In the genomic region with DNA sequence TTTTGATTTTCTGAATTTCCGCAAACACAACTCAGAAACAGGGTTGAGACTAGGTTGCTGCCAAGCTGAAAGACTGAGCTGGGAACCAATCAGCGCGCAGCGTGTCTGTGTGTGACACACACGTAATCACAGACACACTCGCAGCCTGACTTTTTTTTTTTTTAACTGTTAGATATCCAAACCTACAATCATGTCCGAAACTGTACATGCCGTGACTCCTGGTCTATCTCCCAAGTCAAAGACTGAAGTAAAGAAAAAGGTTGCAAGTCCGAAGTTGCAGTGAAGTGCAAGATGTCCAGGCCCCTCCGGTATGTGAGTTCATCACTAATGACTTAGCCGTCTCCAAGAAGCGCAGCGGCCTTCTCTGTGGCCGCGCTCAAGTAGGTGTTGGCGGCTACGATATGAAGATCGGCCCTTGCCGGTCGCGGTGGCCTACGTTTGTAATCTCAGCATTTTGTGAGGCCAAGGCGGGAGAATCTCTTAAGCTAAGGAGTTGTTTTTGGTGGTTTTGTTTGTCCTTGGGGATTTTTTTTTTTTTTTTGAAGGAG, we compare ENCODE assay signal across 7 cellular contexts.
DNase-seq lines count a peak whose midpoint lies in the region; ATAC-seq and TF ChIP-seq lines count a peak whose summit lies in the region.

No MANE protein-coding gene starts in this region.

- no peaks in the 10 kb centered on the region for H3K9me3 ChIP-seq in tibial nerve

- peak overlapping the region; percentile 93 for H3K4me3 Mint-ChIP-seq in activated naive CD4-positive, alpha-beta T cell treated with anti-CD3 and anti-CD28 coated beads, Interleukin-2, amount 10 ng/mL, durations not matched to agents 7 days and 5 days
- H3K4me3 Mint-ChIP-seq in neural crest cell = peak overlapping the region; percentile 98

- H3K27me3 ChIP-seq in tibial nerve = peaks cover 0 to 46% of the 10 kb centered on the region in 2 donors

- H3K36me3 Mint-ChIP-seq in activated naive CD4-positive, alpha-beta T cell treated with anti-CD3 and anti-CD28 coated beads, Interleukin-2, amount 10 ng/mL, durations not matched to agents 7 days and 5 days = peaks cover 37% of the 10 kb centered on the region
- H3K36me3 Mint-ChIP-seq in neural crest cell (ENCODE audit: low read depth) = peaks cover 9% of the 10 kb centered on the region

- TF ChIP-seq POLR2A in tibial nerve (IDR thresholded peaks at IDR 0.05) = peak; percentile 37 to 63

- CTCF ChIA-PET in activated naive CD4-positive, alpha-beta T cell treated with anti-CD3 and anti-CD28 coated beads, Interleukin-2, amount 10 ng/mL, durations not matched to agents 7 days and 5 days (lab: Charles Lee) = no interaction called here

- H3K4me1 Mint-ChIP-seq in activated naive CD4-positive, alpha-beta T cell treated with anti-CD3 and anti-CD28 coated beads, Interleukin-2, amount 10 ng/mL, durations not matched to agents 7 days and 5 days = peaks cover 31% of the 10 kb centered on the region
- H3K4me1 Mint-ChIP-seq in neural crest cell = peaks cover 52% of the 10 kb centered on the region

- peaks cover 0 to 21% (median 0%) of the 10 kb centered on the region in 4 donors for H3K4me1 ChIP-seq in tibial nerve

- TF ChIP-seq CTCF in neural crest cell (conservative IDR thresholded peaks at IDR 0.05) (no peak), tibial nerve (IDR thresholded peaks at IDR 0.05) (no peak)

- H3K27ac ChIP-seq in tibial nerve = peak overlapping the region; percentile 50 to 96 (median 90)

- peak overlapping the region; percentile 98 for H3K27ac Mint-ChIP-seq in activated naive CD4-positive, alpha-beta T cell treated with anti-CD3 and anti-CD28 coated beads, Interleukin-2, amount 10 ng/mL, durations not matched to agents 7 days and 5 days
- peak overlapping the region; percentile 88 for H3K27ac Mint-ChIP-seq in neural crest cell (ENCODE audit: unreplicated experiment)

- H3K27me3 Mint-ChIP-seq in activated naive CD4-positive, alpha-beta T cell treated with anti-CD3 and anti-CD28 coated beads, Interleukin-2, amount 10 ng/mL, durations not matched to agents 7 days and 5 days = peaks cover 11% of the 10 kb centered on the region
- H3K27me3 Mint-ChIP-seq in neural crest cell (ENCODE audit: low read depth) = peaks cover 24% of the 10 kb centered on the region

- H3K4me3 ChIP-seq in tibial nerve = peak overlapping the region; percentile 23 to 77 (median 66)

- peak; percentile 30 for ATAC-seq in GM18517 (IDR thresholded peaks at IDR 0.05; ENCODE audit: unreplicated experiment)

- DNase-seq in HS-27A (ENCODE audit: low read depth) = peak; percentile 87
- DNase-seq in SIG-M5 treated with dmso at 0.1 percent for 504 hours (lab: John Stamatoyannopoulos, UW; ENCODE audit: unreplicated experiment) = peak; percentile 91
- peak; percentile 93 for DNase-seq in activated naive CD4-positive, alpha-beta T cell treated with anti-CD3 and anti-CD28 coated beads, Interleukin-2, amount 10 ng/mL, durations not matched to agents 7 days and 5 days
- peak; percentile 94 for DNase-seq in foreskin melanocyte
- DNase-seq in neural crest cell (ENCODE audit: low read depth, low spot score) = peak; percentile 55
- DNase-seq in tibial nerve (ENCODE audit: low spot score in 2 of 2) = peak; percentile 81 to 82

- 1 to 4% methylated on average over 23 of the region's 23 CpGs for WGBS in tibial nerve, 2 donors

- no peaks in the 10 kb centered on the region for H3K36me3 ChIP-seq in tibial nerve

- H3K9me3 Mint-ChIP-seq in activated naive CD4-positive, alpha-beta T cell treated with anti-CD3 and anti-CD28 coated beads, Interleukin-2, amount 10 ng/mL, durations not matched to agents 7 days and 5 days = no peaks in the 10 kb centered on the region
- H3K9me3 Mint-ChIP-seq in neural crest cell = no peaks in the 10 kb centered on the region

- TF ChIP-seq EP300 in tibial nerve (IDR thresholded peaks at IDR 0.05) = peak in 1 of 2 donors; percentile 92

Comparison
In these comparisons a context has a peak if more than half of its experiments do, and no peak if none do; other contexts are left out.
1. Peak in every context shown above with its lines: DNase-seq, ATAC-seq, H3K4me3 ChIP-seq and H3K27ac ChIP-seq.